In the genomic region with DNA sequence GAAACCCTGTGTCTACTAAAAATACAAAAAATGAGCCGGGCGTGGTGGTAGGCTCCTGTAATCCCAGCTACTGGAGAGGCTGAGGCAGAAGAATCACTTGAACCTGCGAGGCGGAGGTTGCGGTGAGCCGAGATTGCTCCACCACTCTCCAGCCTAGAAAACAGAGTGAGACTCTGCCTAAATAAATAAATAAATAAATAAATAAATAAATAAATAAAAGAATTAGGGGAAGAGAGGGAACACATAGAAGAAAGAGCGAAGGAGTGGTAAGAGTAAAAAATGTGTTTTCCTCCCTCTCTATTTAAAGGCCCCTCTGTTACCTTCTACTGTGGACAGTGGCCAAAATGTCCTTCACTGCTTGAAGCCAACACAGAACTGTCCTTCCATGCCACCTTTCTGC, we compare ENCODE assay signal across 25 cellular contexts.
"Had no signal": no experiment of that assay in that cellular context is flagged by ENCODE, and none has a peak within 500 bp of the region (broad histone marks: within the 10 kb centered on the region; RNA-seq: fewer than 3 reads in every experiment).

No MANE protein-coding gene starts in this region.

- FAIRE-seq: small intestine, urothelium cell line had no signal

- H3K4me3 ChIP-seq: ovary, psoas muscle, right lobe of liver, sigmoid colon, stomach, thoracic aorta, thyroid gland, tibial nerve, upper lobe of left lung, vagina had no signal

- DNase-seq: naive B cell; naive thymus-derived CD8-positive, alpha-beta T cell; occipital lobe; ovary; posterior cingulate gyrus; psoas muscle; right cardiac atrium; right lobe of liver; sigmoid colon; small intestine; stimulated activated CD4-positive, alpha-beta T cell treated with anti-CD3 and anti-CD28 coated beads, Interleukin-15, amount 100 ng/mL, for 24 hours; stimulated activated CD4-positive, alpha-beta T cell treated with anti-CD3 and anti-CD28 coated beads, Interleukin-2, amount 100 ng/mL, for 24 hours; stimulated activated CD4-positive, alpha-beta T cell treated with anti-CD3 and anti-CD28 coated beads, Interleukin-2, amount 100 ng/mL, for 48 hours; stimulated activated CD4-positive, alpha-beta T cell treated with anti-CD3 and anti-CD28 coated beads, Interleukin-4, amount 100 ng/mL, for 24 hours; stimulated activated naive B cell treated with anti-CD40 and anti-IgM and Interleukin-4, amounts not matched to agents 10 μg/mL and 1 μg/mL and 100 μg/mL, for 72 hours; stimulated activated naive CD4-positive, alpha-beta T cell treated with Interleukin-2 at 50 U/mL for 16 hours; stomach; thyroid gland had no signal

- H3K9ac ChIP-seq: parathyroid adenoma had no signal

- H3K27me3 ChIP-seq: ovary, right lobe of liver, sigmoid colon, stomach, thyroid gland, tibial nerve, upper lobe of left lung, vagina had no signal

- H3K27ac ChIP-seq: ovary, parathyroid adenoma, psoas muscle, right lobe of liver, sigmoid colon, stomach, thoracic aorta, thyroid gland, tibial nerve, upper lobe of left lung, vagina had no signal

- H3K4me1 ChIP-seq: parathyroid adenoma, psoas muscle, right lobe of liver, sigmoid colon, stomach, thyroid gland, tibial nerve, vagina had no signal

- H3K36me3 ChIP-seq: ovary, right lobe of liver, sigmoid colon, stomach, thoracic aorta, thyroid gland, tibial nerve, upper lobe of left lung, vagina had no signal

- H2AFZ ChIP-seq: parathyroid adenoma had no signal

- ATAC-seq: naive thymus-derived CD8-positive, alpha-beta T cell; psoas muscle; right cardiac atrium; right lobe of liver; stimulated activated effector memory CD8-positive, alpha-beta T cell treated with anti-CD3 and anti-CD28 coated beads, Interleukin-12 subunit alpha, Interleukin-12 subunit beta, amount 100 ng/mL, for 72 hours; stimulated activated naive B cell treated with anti-CD40 and anti-IgM and Interleukin-4, amounts not matched to agents 10 μg/mL and 1 μg/mL and 100 μg/mL, for 72 hours had no signal

- H3K9me3 ChIP-seq: ovary, psoas muscle, right lobe of liver, sigmoid colon, stomach, thoracic aorta, thyroid gland, tibial nerve, upper lobe of left lung, vagina had no signal
